In genomic region chr17:40072481-40073346, GRCh38 we compare ENCODE assay signal across 11 cellular contexts. TPM values are rescaled to one million over a fixed set of nuclear protein-coding genes. Genes with fewer than 3 reads are reported as not detected.
DNase-seq lines count a peak whose midpoint lies in the region; ATAC-seq and TF ChIP-seq lines count a peak whose summit lies in the region.
"Had no signal": no experiment of that assay in that cellular context is flagged by ENCODE, and none has a peak within 500 bp of the region (broad histone marks: within the 10 kb centered on the region; RNA-seq: fewer than 3 reads in every experiment).

No MANE protein-coding gene starts in this region.

- DNase-seq in WERI-Rb-1 (peak; percentile 56), left colon (peak; percentile 77 to 83), stomach (peak; percentile 83), hippocampal formation (lab: John Stamatoyannopoulos, UW) (no peak), RKO (ENCODE audit: low spot score) (no peak), GM03348 (ENCODE audit: low spot score) (no peak)
- DNase-seq: activated CD8-positive, alpha-beta memory T cell treated with anti-CD3 and anti-CD28 coated beads, Interleukin-2, amount 50 U/mL, for 48 hours had no signal

- TF ChIP-seq CTCF in HEK293 (tag by site-specific recombination; IDR thresholded peaks at IDR 0.05) (peak; percentile 59; the same call in 1 of the 2 replicates), WERI-Rb-1 (IDR thresholded peaks at IDR 0.05; ENCODE audit: low read depth, low read length) (no peak), stomach (IDR thresholded peaks at IDR 0.05) (peak in 1 of 7 experiments; percentile 6)

- H3K4me3 ChIP-seq in HEK293 (ENCODE audit: low read depth, low read length): no peak overlapping the region
- no peak overlapping the region for H3K4me3 ChIP-seq in WERI-Rb-1 (ENCODE audit: low read depth, low read length)
- H3K4me3 ChIP-seq in stomach: peak overlapping the region; percentile 3 to 41 (median 24)

- H3K27me3 ChIP-seq in WERI-Rb-1 (ENCODE audit: insufficient read depth, low read depth, severe bottlenecking) (no peaks in the 10 kb centered on the region), stomach (no peaks in the 10 kb centered on the region)

- TF ChIP-seq POLR2A in stomach (IDR thresholded peaks at IDR 0.05): peak in 1 of 4 donors; percentile 30

- peak; percentile 24 for ATAC-seq in left colon
- ATAC-seq in GM19467 (IDR thresholded peaks at IDR 0.05; ENCODE audit: unreplicated experiment): no peak
- ATAC-seq: natural killer cell treated with Interleukin-12 subunit alpha and Interleukin-12 subunit beta and Interleukin-15 and Interleukin-18, amount 100 ng/mL, for 72 hours had no signal

- POLR2A ChIA-PET in HEK293 (lab: Yijun Ruan, JAX): interaction anchor here (0.9 to 2.2 kb wide), 5 partner anchors 9 to 56 kb away, joined by 3 to 12 read pairs (median 4); partner anchors contain the start of genes MED24 and THRA

- TF ChIP-seq EP300 in stomach (IDR thresholded peaks at IDR 0.05): no peak

- no peaks in the 10 kb centered on the region for H3K9me3 ChIP-seq in HEK293 (ENCODE audit: control insufficient read depth, insufficient read depth, low read depth, low read length)
- H3K9me3 ChIP-seq in WERI-Rb-1 (ENCODE audit: severe bottlenecking): no peaks in the 10 kb centered on the region
- H3K9me3 ChIP-seq in stomach: no peaks in the 10 kb centered on the region

- CTCF ChIA-PET in HEK293 (lab: Yijun Ruan, JAX): interaction anchor here (0.5 to 10.2 kb wide), 12 partner anchors 10 to 130 kb away, joined by 3 to 166 read pairs (median 47); partner anchors contain the start of genes CSF3, MED24, NR1D1 and THRA

- 12 to 28% (median 19%) methylated on average over 16 to 19 of the region's 19 CpGs for WGBS in stomach, 5 donors

- H3K4me1 ChIP-seq in HEK293 (ENCODE audit: control insufficient read depth, insufficient read depth, low read length): peaks cover 37% of the 10 kb centered on the region
- peaks cover 93 to 100% (median 99%) of the 10 kb centered on the region in 4 donors for H3K4me1 ChIP-seq in stomach

- intact Hi-C loops in left colon (cut with DNase I, micrococcal nuclease) (no loop called here), stomach (cut with DNase I; ENCODE audit: low total_unique reads) (no loop called here)

- H3K27ac ChIP-seq in HEK293 (ENCODE audit: extremely low read depth, low read depth, low read length): peak overlapping the region; percentile 63
- peak overlapping the region; percentile 13; the same call in 1 of the 2 replicates for H3K27ac ChIP-seq in WERI-Rb-1
- H3K27ac ChIP-seq in stomach: peak overlapping the region; percentile 90 to 98 (median 97)

- H3K36me3 ChIP-seq in HEK293 (ENCODE audit: control insufficient read depth in 2 of 2, insufficient read depth in 1 of 2, low read length in 2 of 2): peaks cover 0 to 30% of the 10 kb centered on the region in 2 experiments; a peak in 2 of 3 replicates
- peaks cover 8% of the 10 kb centered on the region for H3K36me3 ChIP-seq in WERI-Rb-1
- H3K36me3 ChIP-seq in stomach: peaks cover 5 to 22% (median 21%) of the 10 kb centered on the region in 4 donors

TF ChIP-seq in HEK293, 187 proteins besides CTCF, POLR2A, EP300 and RAD21 (continues in another document):
- peak; percentile 90 for TF ChIP-seq ZFP69B (tag by site-specific recombination; IDR thresholded peaks at IDR 0.05)
- TF ChIP-seq EGR2 (tag by site-specific recombination; IDR thresholded peaks at IDR 0.05; ENCODE audit: low read depth): no peak; the same call in 1 of the 2 replicates
- TF ChIP-seq ZNF335 (tag by site-specific recombination; conservative IDR thresholded peaks at IDR 0.05): peak; percentile 61; the same call in 1 of the 2 replicates
- peak; percentile 1; the same call in 1 of the 2 replicates for TF ChIP-seq ZBTB20 (tag by site-specific recombination; IDR thresholded peaks at IDR 0.05)
- TF ChIP-seq IKZF3 (tag by site-specific recombination; IDR thresholded peaks at IDR 0.05): no peak
- no peak for TF ChIP-seq ZNF324 (tag by site-specific recombination; IDR thresholded peaks at IDR 0.05)
- TF ChIP-seq ZNF626 (tag by site-specific recombination; IDR thresholded peaks at IDR 0.05): no peak
- TF ChIP-seq OSR2 (tag by site-specific recombination; IDR thresholded peaks at IDR 0.05): no peak
- TF ChIP-seq, protein P1, sequence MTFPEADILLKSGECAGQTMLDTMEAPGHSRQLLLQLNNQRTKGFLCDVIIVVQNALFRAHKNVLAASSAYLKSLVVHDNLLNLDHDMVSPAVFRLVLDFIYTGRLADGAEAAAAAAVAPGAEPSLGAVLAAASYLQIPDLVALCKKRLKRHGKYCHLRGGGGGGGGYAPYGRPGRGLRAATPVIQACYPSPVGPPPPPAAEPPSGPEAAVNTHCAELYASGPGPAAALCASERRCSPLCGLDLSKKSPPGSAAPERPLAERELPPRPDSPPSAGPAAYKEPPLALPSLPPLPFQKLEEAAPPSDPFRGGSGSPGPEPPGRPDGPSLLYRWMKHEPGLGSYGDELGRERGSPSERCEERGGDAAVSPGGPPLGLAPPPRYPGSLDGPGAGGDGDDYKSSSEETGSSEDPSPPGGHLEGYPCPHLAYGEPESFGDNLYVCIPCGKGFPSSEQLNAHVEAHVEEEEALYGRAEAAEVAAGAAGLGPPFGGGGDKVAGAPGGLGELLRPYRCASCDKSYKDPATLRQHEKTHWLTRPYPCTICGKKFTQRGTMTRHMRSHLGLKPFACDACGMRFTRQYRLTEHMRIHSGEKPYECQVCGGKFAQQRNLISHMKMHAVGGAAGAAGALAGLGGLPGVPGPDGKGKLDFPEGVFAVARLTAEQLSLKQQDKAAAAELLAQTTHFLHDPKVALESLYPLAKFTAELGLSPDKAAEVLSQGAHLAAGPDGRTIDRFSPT (tag by site-specific recombination; IDR thresholded peaks at IDR 0.05): 0 out of 2 replicates have a peak, but pooled peaks have one; percentile 22
- TF ChIP-seq PRDM10 (tag by site-specific recombination; IDR thresholded peaks at IDR 0.05): peak; percentile 25; the same call in 1 of the 2 replicates
- TF ChIP-seq ZBTB1 (tag by site-specific recombination; IDR thresholded peaks at IDR 0.05): no peak
- TF ChIP-seq ZNF610 (tag by site-specific recombination; IDR thresholded peaks at IDR 0.05; ENCODE audit: borderline replicate concordance): no peak
- TF ChIP-seq KLF17 (tag by site-specific recombination; IDR thresholded peaks at IDR 0.05): peak; percentile 11; the same call in 1 of the 2 replicates
- peak; percentile 43 for TF ChIP-seq GLIS1 (tag by site-specific recombination; IDR thresholded peaks at IDR 0.05)
- TF ChIP-seq ZNF341 (tag by site-specific recombination; IDR thresholded peaks at IDR 0.05; ENCODE audit: low read depth): peak; percentile 40
- no peak for TF ChIP-seq ZNF223 (tag by site-specific recombination; IDR thresholded peaks at IDR 0.05)

RNA-seq across cellular contexts. Expression of gene THRA, which starts 9.9 kb away (rescaled TPM):
- total RNA-seq in left colon: 10 to 100 TPM; 48.4 to 56.3 TPM
- 10 to 100 TPM; 21.1 to 52.2 (median 38.4) TPM for total RNA-seq in stomach
- 10 to 100 TPM; 21.4 to 37.0 (median 26.4) TPM for polyA plus RNA-seq in stomach

RNA-seq across cellular contexts. Expression of gene MED24, which starts 18.5 kb away (rescaled TPM):
- 100 to 1,000 TPM in 1 of 2 donors, 10 to 100 TPM in 1; 63.4 to 108 TPM for total RNA-seq in left colon
- total RNA-seq in stomach: 100 to 1,000 TPM in 2 of 5 donors, 10 to 100 TPM in 3; 55.4 to 336 (median 91.6) TPM
- polyA plus RNA-seq in stomach: 10 to 100 TPM; 24.1 to 49.5 (median 32.7) TPM

RNA-seq across cellular contexts. Expression of gene NR1D1, which starts 27.7 kb away (rescaled TPM):
- total RNA-seq in left colon (10 to 100 TPM; 16.9 to 19.8 TPM), stomach (10 to 100 TPM in 2 of 5 donors, 1 to 10 TPM in 3; 2.8 to 14.9 (median 9.0) TPM)
- 10 to 100 TPM in 1 of 3 donors, 1 to 10 TPM in 2; 5.5 to 20.5 (median 9.6) TPM for polyA plus RNA-seq in stomach

RNA-seq across cellular contexts. Expression of gene MSL1, which starts 49.1 kb away (rescaled TPM):
- 10 to 100 TPM; 77.4 to 82.0 TPM for total RNA-seq in left colon
- total RNA-seq in stomach: 100 to 1,000 TPM in 2 of 5 donors, 10 to 100 TPM in 3; 47.1 to 322 (median 90.1) TPM
- 10 to 100 TPM; 29.3 to 63.8 (median 32.7) TPM for polyA plus RNA-seq in stomach

RNA-seq across cellular contexts. Expression of gene CSF3, which starts 57.5 kb away (rescaled TPM):
- total RNA-seq in left colon (under 1 TPM; 0.20 to 0.67 TPM), stomach (1 to 10 TPM in 2 of 5 donors, under 1 TPM in 1, not detected in 2; 0.55 to 1.7 (median 1.2) TPM)
- 10 to 100 TPM in 1 of 3 donors, 1 to 10 TPM in 2; 1.4 to 16.2 (median 4.0) TPM for polyA plus RNA-seq in stomach
- total RNA-seq: epithelial cell of proximal tubule had no signal

Comparison
In these comparisons a context has a peak if more than half of its experiments do, and no peak if none do; other contexts are left out.
1. H3K27ac ChIP-seq: peak in every context shown above with its lines; median percentile 97 in stomach; 63 in HEK293; 13 in WERI-Rb-1.
2. H3K4me3 ChIP-seq: peak in stomach (4 of 4); none in HEK293 (single experiment) and WERI-Rb-1 (single experiment).
3. DNase-seq: peak in WERI-Rb-1 (single experiment), left colon (2 of 2) and stomach (single experiment); none in hippocampal formation (0 of 2), RKO (single experiment) and GM03348 (single experiment).